In the genomic region with DNA sequence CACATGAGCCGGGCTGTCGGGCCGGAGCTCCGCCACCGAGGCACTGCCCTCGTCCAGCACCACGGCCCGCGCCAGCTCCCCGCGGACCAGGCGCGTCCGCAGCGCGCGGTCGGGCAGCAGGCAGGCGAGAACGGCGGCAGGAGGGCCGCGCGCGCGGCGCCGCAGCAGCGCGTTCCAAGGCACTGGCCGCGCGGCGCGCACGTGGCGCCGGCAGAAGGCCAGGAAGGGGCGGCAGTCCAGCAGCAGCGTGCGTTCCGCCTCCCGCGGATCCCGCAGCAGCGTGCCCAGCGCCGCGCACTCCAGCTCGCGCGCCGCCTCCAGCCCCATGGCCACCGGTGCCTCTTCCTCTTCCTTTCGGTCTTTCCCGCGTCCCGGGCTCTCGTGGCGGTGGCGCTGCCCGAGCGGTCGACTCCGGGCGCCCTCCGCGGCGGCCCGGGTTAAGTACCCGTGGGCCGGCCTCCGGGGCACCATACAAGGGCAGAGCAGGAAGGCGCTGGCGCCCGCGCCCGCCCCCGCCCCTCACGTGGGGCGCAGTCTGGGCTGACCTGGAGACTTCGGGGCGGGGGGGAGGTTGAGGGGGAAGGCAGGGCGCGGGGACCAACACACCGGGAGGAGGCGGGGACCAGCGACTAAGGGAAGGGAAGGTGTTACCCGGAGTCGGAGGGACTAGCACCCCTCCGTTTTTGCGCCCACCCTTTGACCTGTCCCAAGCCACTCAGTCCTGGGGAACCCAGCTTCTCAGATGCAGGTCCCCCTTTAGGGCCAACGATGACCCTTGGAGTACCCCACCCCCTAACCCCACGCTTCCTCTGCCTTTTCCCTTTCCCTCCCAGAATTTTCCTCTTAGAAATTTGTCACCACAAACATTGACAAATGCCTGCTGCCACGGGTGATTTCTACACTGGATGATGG, we compare ENCODE assay signal across 1 cellular context.
TF ChIP-seq lines count a peak whose summit lies in the region.

A gene with protein sequence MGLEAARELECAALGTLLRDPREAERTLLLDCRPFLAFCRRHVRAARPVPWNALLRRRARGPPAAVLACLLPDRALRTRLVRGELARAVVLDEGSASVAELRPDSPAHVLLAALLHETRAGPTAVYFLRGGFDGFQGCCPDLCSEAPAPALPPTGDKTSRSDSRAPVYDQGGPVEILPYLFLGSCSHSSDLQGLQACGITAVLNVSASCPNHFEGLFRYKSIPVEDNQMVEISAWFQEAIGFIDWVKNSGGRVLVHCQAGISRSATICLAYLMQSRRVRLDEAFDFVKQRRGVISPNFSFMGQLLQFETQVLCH (minus strand): TSS at position 413 of the 912 bp plus-strand sequence. CDS start 86 bp downstream, at position 327.

TF ChIP-seq in HEK293, 187 proteins besides CTCF, POLR2A, EP300 and RAD21 (continued from another document):
- TF ChIP-seq, protein P1, sequence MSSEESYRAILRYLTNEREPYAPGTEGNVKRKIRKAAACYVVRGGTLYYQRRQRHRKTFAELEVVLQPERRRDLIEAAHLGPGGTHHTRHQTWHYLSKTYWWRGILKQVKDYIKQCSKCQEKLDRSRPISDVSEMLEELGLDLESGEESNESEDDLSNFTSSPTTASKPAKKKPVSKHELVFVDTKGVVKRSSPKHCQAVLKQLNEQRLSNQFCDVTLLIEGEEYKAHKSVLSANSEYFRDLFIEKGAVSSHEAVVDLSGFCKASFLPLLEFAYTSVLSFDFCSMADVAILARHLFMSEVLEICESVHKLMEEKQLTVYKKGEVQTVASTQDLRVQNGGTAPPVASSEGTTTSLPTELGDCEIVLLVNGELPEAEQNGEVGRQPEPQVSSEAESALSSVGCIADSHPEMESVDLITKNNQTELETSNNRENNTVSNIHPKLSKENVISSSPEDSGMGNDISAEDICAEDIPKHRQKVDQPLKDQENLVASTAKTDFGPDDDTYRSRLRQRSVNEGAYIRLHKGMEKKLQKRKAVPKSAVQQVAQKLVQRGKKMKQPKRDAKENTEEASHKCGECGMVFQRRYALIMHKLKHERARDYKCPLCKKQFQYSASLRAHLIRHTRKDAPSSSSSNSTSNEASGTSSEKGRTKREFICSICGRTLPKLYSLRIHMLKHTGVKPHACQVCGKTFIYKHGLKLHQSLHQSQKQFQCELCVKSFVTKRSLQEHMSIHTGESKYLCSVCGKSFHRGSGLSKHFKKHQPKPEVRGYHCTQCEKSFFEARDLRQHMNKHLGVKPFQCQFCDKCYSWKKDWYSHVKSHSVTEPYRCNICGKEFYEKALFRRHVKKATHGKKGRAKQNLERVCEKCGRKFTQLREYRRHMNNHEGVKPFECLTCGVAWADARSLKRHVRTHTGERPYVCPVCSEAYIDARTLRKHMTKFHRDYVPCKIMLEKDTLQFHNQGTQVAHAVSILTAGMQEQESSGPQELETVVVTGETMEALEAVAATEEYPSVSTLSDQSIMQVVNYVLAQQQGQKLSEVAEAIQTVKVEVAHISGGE (tag by site-specific recombination; conservative IDR thresholded peaks at IDR 0.05; ENCODE audit: low read depth) = no peak
- TF ChIP-seq SCRT2 (tag by site-specific recombination; IDR thresholded peaks at IDR 0.05) (no peak), ZNF214 (tag by site-specific recombination; IDR thresholded peaks at IDR 0.05; ENCODE audit: borderline replicate concordance) (no peak), MEIS1 (CRISPR knock-in tag; IDR thresholded peaks at IDR 0.05; ENCODE audit: borderline replicate concordance) (no peak), ZNF121 (tag by site-specific recombination; IDR thresholded peaks at IDR 0.05) (no peak), ZNF394 (tag by site-specific recombination; IDR thresholded peaks at IDR 0.05; ENCODE audit: borderline replicate concordance) (no peak)
- TF ChIP-seq, protein P2, sequence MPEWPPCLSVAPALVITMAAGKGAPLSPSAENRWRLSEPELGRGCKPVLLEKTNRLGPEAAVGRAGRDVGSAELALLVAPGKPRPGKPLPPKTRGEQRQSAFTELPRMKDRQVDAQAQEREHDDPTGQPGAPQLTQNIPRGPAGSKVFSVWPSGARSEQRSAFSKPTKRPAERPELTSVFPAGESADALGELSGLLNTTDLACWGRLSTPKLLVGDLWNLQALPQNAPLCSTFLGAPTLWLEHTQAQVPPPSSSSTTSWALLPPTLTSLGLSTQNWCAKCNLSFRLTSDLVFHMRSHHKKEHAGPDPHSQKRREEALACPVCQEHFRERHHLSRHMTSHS (tag by site-specific recombination; IDR thresholded peaks at IDR 0.05) = no peak
- TF ChIP-seq, protein P3, sequence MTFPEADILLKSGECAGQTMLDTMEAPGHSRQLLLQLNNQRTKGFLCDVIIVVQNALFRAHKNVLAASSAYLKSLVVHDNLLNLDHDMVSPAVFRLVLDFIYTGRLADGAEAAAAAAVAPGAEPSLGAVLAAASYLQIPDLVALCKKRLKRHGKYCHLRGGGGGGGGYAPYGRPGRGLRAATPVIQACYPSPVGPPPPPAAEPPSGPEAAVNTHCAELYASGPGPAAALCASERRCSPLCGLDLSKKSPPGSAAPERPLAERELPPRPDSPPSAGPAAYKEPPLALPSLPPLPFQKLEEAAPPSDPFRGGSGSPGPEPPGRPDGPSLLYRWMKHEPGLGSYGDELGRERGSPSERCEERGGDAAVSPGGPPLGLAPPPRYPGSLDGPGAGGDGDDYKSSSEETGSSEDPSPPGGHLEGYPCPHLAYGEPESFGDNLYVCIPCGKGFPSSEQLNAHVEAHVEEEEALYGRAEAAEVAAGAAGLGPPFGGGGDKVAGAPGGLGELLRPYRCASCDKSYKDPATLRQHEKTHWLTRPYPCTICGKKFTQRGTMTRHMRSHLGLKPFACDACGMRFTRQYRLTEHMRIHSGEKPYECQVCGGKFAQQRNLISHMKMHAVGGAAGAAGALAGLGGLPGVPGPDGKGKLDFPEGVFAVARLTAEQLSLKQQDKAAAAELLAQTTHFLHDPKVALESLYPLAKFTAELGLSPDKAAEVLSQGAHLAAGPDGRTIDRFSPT (tag by site-specific recombination; IDR thresholded peaks at IDR 0.05) = no peak
- TF ChIP-seq, protein P4, sequence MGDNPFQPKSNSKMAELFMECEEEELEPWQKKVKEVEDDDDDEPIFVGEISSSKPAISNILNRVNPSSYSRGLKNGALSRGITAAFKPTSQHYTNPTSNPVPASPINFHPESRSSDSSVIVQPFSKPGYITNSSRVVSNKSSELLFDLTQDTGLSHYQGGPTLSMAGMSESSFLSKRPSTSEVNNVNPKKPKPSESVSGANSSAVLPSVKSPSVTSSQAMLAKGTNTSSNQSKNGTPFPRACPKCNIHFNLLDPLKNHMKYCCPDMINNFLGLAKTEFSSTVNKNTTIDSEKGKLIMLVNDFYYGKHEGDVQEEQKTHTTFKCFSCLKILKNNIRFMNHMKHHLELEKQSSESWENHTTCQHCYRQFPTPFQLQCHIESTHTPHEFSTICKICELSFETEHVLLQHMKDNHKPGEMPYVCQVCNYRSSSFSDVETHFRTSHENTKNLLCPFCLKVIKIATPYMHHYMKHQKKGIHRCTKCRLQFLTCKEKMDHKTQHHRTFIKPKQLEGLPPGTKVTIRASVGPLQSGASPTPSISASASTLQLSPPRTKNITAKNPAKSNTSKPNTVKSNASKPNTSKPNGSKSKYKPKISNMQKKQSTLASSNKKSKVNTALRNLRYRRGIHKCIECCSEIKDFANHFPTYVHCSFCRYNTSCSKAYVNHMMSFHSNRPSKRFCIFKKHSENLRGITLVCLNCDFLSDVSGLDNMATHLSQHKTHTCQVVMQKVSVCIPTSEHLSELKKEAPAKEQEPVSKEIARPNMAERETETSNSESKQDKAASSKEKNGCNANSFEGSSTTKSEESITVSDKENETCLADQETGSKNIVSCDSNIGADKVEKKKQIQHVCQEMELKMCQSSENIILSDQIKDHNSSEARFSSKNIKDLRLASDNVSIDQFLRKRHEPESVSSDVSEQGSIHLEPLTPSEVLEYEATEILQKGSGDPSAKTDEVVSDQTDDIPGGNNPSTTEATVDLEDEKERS (tag by site-specific recombination; IDR thresholded peaks at IDR 0.05) = no peak
- TF ChIP-seq, protein P5, sequence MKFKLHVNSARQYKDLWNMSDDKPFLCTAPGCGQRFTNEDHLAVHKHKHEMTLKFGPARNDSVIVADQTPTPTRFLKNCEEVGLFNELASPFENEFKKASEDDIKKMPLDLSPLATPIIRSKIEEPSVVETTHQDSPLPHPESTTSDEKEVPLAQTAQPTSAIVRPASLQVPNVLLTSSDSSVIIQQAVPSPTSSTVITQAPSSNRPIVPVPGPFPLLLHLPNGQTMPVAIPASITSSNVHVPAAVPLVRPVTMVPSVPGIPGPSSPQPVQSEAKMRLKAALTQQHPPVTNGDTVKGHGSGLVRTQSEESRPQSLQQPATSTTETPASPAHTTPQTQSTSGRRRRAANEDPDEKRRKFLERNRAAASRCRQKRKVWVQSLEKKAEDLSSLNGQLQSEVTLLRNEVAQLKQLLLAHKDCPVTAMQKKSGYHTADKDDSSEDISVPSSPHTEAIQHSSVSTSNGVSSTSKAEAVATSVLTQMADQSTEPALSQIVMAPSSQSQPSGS (tag by site-specific recombination; IDR thresholded peaks at IDR 0.05; ENCODE audit: low read depth) = no peak
